ENCODE assay signal across 2 cellular contexts in the genomic region with DNA sequence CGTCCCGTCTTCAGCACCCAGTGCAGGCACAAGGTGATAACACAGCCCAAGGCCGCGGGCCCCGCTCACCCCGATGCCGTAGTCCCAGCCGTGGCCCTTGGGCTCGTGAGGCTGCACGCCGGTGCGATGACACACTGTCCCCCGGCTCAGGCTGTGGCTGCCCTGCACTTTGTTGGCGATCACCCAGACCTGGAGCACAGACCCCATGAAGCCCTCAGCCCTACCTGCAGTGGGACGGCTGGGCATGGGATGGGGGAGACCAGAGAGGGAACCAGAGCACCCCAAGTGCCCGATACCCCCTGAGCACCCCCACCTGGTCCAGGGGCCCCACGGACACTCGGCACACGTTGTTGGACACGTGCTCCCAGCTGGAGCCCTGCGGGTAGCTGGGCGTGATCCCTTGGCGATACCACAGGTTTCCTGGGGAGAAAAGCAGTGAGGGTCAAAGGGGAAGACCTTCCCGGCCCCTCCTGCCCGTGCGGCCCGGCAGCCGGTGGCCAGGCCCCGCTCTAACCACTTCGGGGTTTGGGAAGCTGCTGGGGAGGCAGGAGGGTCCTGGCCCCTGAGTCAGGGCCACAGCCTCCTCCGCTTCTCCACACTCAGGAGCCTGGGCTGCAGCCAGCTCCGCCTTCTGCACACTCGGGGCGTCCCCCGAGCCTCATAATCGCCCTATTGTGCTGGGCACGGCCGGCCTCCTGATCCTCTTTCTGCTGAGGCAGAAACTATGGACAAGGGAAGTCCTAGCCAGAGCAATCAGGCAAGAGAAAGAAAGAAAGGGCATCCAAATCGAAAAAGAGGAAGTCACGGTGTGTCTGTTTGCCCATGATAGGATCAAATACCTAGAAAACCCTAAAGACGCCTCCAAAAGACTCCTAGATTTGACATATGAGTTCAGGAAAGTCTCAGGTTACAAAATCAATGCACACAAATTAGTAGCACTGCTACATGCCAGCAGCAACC.
TF ChIP-seq lines count a peak whose summit lies in the region.

No MANE protein-coding gene starts in this region.

TF ChIP-seq in HEK293, 187 proteins besides CTCF, POLR2A, EP300 and RAD21:
- no peak for TF ChIP-seq ZNF843 (tag by site-specific recombination; IDR thresholded peaks at IDR 0.05)
- TF ChIP-seq KLF10 (tag by site-specific recombination; IDR thresholded peaks at IDR 0.05) = no peak
- TF ChIP-seq, protein P1, sequence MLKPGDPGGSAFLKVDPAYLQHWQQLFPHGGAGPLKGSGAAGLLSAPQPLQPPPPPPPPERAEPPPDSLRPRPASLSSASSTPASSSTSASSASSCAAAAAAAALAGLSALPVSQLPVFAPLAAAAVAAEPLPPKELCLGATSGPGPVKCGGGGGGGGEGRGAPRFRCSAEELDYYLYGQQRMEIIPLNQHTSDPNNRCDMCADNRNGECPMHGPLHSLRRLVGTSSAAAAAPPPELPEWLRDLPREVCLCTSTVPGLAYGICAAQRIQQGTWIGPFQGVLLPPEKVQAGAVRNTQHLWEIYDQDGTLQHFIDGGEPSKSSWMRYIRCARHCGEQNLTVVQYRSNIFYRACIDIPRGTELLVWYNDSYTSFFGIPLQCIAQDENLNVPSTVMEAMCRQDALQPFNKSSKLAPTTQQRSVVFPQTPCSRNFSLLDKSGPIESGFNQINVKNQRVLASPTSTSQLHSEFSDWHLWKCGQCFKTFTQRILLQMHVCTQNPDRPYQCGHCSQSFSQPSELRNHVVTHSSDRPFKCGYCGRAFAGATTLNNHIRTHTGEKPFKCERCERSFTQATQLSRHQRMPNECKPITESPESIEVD (tag by site-specific recombination; IDR thresholded peaks at IDR 0.05) = 0 out of 2 replicates have a peak, but pooled peaks have one; percentile 24
- TF ChIP-seq, protein P2, sequence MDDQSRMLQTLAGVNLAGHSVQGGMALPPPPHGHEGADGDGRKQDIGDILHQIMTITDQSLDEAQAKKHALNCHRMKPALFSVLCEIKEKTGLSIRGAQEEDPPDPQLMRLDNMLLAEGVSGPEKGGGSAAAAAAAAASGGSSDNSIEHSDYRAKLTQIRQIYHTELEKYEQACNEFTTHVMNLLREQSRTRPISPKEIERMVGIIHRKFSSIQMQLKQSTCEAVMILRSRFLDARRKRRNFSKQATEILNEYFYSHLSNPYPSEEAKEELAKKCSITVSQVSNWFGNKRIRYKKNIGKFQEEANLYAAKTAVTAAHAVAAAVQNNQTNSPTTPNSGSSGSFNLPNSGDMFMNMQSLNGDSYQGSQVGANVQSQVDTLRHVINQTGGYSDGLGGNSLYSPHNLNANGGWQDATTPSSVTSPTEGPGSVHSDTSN (CRISPR knock-in tag; IDR thresholded peaks at IDR 0.05) = no peak
- 0 out of 2 replicates have a peak, but pooled peaks have one; percentile 37 for TF ChIP-seq GFI1B (tag by site-specific recombination; IDR thresholded peaks at IDR 0.05)
- TF ChIP-seq ZXDB (tag by site-specific recombination; IDR thresholded peaks at IDR 0.05) = no peak
- TF ChIP-seq ZNF37A (tag by site-specific recombination; IDR thresholded peaks at IDR 0.05) = no peak
- 0 out of 2 replicates have a peak, but pooled peaks have one; percentile 12 for TF ChIP-seq SP7 (tag by site-specific recombination; IDR thresholded peaks at IDR 0.05)
- TF ChIP-seq MEIS1 (CRISPR knock-in tag; IDR thresholded peaks at IDR 0.05; ENCODE audit: borderline replicate concordance) = no peak
- TF ChIP-seq ZNF530 (tag by site-specific recombination; IDR thresholded peaks at IDR 0.05; ENCODE audit: low read depth) = no peak

TF ChIP-seq in H1, 55 proteins besides CTCF, POLR2A, EP300 and RAD21:
- TF ChIP-seq SP1 (IDR thresholded peaks at IDR 0.05; ENCODE audit: low read depth, low read length) (no peak), RFX5 (IDR thresholded peaks at IDR 0.05; ENCODE audit: borderline replicate concordance, low read depth, low read length) (no peak), SIX5 (IDR thresholded peaks at IDR 0.05; ENCODE audit: low read depth, low read length) (no peak), BACH1 (IDR thresholded peaks at IDR 0.05; ENCODE audit: low read length) (no peak), BRCA1 (IDR thresholded peaks at IDR 0.05; ENCODE audit: low read depth, low read length) (no peak), EZH2 (IDR thresholded peaks at IDR 0.05; ENCODE audit: low read depth, low read length, severe bottlenecking) (no peak), KDM1A (IDR thresholded peaks at IDR 0.05; ENCODE audit: borderline replicate concordance, low read length) (no peak), RBBP5 (IDR thresholded peaks at IDR 0.05; ENCODE audit: borderline replicate concordance, low read depth, low read length) (no peak), CBX8 (IDR thresholded peaks at IDR 0.05; ENCODE audit: borderline replicate concordance, low read depth, low read length) (no peak), TAF1 (IDR thresholded peaks at IDR 0.05; ENCODE audit: low read depth, low read length) (no peak), SAP30 (IDR thresholded peaks at IDR 0.05; ENCODE audit: insufficient read depth, insufficient replicate concordance, low read length) (no peak), RXRA (IDR thresholded peaks at IDR 0.05; ENCODE audit: insufficient read depth, low read depth, low read length) (no peak), CHD1 (IDR thresholded peaks at IDR 0.05; ENCODE audit: low read depth, low read length) (no peak)
- TF ChIP-seq, protein P3, sequence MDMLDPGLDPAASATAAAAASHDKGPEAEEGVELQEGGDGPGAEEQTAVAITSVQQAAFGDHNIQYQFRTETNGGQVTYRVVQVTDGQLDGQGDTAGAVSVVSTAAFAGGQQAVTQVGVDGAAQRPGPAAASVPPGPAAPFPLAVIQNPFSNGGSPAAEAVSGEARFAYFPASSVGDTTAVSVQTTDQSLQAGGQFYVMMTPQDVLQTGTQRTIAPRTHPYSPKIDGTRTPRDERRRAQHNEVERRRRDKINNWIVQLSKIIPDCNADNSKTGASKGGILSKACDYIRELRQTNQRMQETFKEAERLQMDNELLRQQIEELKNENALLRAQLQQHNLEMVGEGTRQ (IDR thresholded peaks at IDR 0.05; ENCODE audit: low read length) = no peak
- TF ChIP-seq, protein P4, sequence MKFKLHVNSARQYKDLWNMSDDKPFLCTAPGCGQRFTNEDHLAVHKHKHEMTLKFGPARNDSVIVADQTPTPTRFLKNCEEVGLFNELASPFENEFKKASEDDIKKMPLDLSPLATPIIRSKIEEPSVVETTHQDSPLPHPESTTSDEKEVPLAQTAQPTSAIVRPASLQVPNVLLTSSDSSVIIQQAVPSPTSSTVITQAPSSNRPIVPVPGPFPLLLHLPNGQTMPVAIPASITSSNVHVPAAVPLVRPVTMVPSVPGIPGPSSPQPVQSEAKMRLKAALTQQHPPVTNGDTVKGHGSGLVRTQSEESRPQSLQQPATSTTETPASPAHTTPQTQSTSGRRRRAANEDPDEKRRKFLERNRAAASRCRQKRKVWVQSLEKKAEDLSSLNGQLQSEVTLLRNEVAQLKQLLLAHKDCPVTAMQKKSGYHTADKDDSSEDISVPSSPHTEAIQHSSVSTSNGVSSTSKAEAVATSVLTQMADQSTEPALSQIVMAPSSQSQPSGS (IDR thresholded peaks at IDR 0.05; ENCODE audit: low read length) = no peak
- TF ChIP-seq, protein P5, sequence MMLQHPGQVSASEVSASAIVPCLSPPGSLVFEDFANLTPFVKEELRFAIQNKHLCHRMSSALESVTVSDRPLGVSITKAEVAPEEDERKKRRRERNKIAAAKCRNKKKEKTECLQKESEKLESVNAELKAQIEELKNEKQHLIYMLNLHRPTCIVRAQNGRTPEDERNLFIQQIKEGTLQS (IDR thresholded peaks at IDR 0.05; ENCODE audit: insufficient read depth, low read depth, low read length) = no peak
- TF ChIP-seq, protein P6, sequence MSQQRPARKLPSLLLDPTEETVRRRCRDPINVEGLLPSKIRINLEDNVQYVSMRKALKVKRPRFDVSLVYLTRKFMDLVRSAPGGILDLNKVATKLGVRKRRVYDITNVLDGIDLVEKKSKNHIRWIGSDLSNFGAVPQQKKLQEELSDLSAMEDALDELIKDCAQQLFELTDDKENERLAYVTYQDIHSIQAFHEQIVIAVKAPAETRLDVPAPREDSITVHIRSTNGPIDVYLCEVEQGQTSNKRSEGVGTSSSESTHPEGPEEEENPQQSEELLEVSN (IDR thresholded peaks at IDR 0.05) = no peak
